19 cellular contexts compared by ENCODE assay signal in genomic region chr11:103327721-103328120, GRCh38.
"Had no signal": no experiment of that assay in that cellular context is flagged by ENCODE, and none has a peak within 500 bp of the region (broad histone marks: within the 10 kb centered on the region; RNA-seq: fewer than 3 reads in every experiment).

No MANE protein-coding gene starts in this region.

- H3K27me3 ChIP-seq: gastrocnemius medialis, neutrophil, stomach, transverse colon had no signal

- DNase-seq: effector memory CD8-positive, alpha-beta T cell; erythroblast; gastrocnemius medialis; glutamatergic neuron; left colon; left ventricle myocardium superior; naive thymus-derived CD4-positive, alpha-beta T cell; posterior cingulate gyrus; stimulated activated CD4-positive, alpha-beta T cell treated with anti-CD3 and anti-CD28 coated beads, Interleukin-2, amount 100 ng/mL, for 24 hours; stimulated activated naive CD4-positive, alpha-beta T cell; stomach; substantia nigra; transverse colon had no signal

- H3K36me3 ChIP-seq: gastrocnemius medialis, neutrophil, transverse colon had no signal

- H3K9me3 ChIP-seq: gastrocnemius medialis, neutrophil, stomach, thoracic aorta, transverse colon had no signal

- H3K27ac ChIP-seq: gastrocnemius medialis, neutrophil, skin epidermis, stomach, thoracic aorta, transverse colon had no signal

- ATAC-seq: effector memory CD8-positive, alpha-beta T cell; gastrocnemius medialis; left colon; left ventricle myocardium superior; naive thymus-derived CD4-positive, alpha-beta T cell; sciatic nerve had no signal

- H3K4me3 ChIP-seq: gastrocnemius medialis, lung, skin epidermis, stomach, thoracic aorta, transverse colon had no signal

- FAIRE-seq: colon had no signal

- H3K4me1 ChIP-seq: gastrocnemius medialis, transverse colon had no signal
